Comparison of ENCODE assay signal across 14 cellular contexts in genomic region chr17:66834919-66835454, GRCh38. TPM values are rescaled to one million over a fixed set of nuclear protein-coding genes. Genes with fewer than 3 reads are reported as not detected.
DNase-seq lines count a peak whose midpoint lies in the region; TF ChIP-seq lines count a peak whose summit lies in the region.
"Had no signal": no experiment of that assay in that cellular context is flagged by ENCODE, and none has a peak within 500 bp of the region (broad histone marks: within the 10 kb centered on the region; RNA-seq: fewer than 3 reads in every experiment).

Gene CACNG5, plus strand, starts transcription at chr17:66835117. Its CDS starts 42,216 bp downstream, at chr17:66877333.

- H3F3A ChIP-seq in OCI-LY1 (ENCODE audit: insufficient read depth, low read length) = no peaks in the 10 kb centered on the region

- H3K27ac Mint-ChIP-seq in CD14-positive monocyte = no peak within 1 kb of the TSS
- H3K27ac Mint-ChIP-seq: activated T-cell treated with anti-CD3 and anti-CD28 coated beads, Interleukin-2, amount 50 U/mL, for 24 hours had no signal

- no peaks in the 10 kb centered on the region for H3K79me2 ChIP-seq in OCI-LY1 (ENCODE audit: insufficient read depth, low read length)

- H3K36me3 ChIP-seq in OCI-LY1 (ENCODE audit: insufficient read depth, low read length) = no peaks in the 10 kb centered on the region
- H3K36me3 ChIP-seq in testis (ENCODE audit: low read depth, missing control alignments) = no peaks in the 10 kb centered on the region
- H3K36me3 ChIP-seq: lower lobe of right lung had no signal

- H3K4me3 ChIP-seq in OCI-LY1 (ENCODE audit: low read depth, low read length, poor library complexity, severe bottlenecking) (peak within 1 kb of the TSS; percentile 43), iPS-11a (ENCODE audit: low read depth, low read length) (peak within 1 kb of the TSS; percentile 24), testis (peak within 1 kb of the TSS; percentile 38 to 43)
- H3K4me3 ChIP-seq: lower lobe of right lung had no signal

- peaks cover 2% of the 10 kb centered on the region for H3K4me1 Mint-ChIP-seq in CD14-positive monocyte

- H3K9ac ChIP-seq in OCI-LY1 (ENCODE audit: low read length) = no peak within 1 kb of the TSS

- intact Hi-C loops in testis (cut with DNase I; ENCODE audit: low total_unique reads) (no loop called here), CD14-positive monocyte (cut with micrococcal nuclease) (loop anchor here in 1 of 2 donors (5.0 kb wide), 1 partner anchor 53 kb away; no protein-coding TSS in a partner anchor)

- peaks cover 41 to 57% (median 42%) of the 10 kb centered on the region in 3 donors for H3K27me3 Mint-ChIP-seq in CD14-positive monocyte (ENCODE audit: low read depth in 3 of 3)

- TF ChIP-seq CTCF in OCI-LY1 (IDR thresholded peaks at IDR 0.05; ENCODE audit: low read length) (no peak), testis (IDR thresholded peaks at IDR 0.05) (no peak), CD14-positive monocyte (IDR thresholded peaks at IDR 0.05) (no peak)

- 4 to 10% methylated on average over 6 to 49 of the region's 57 CpGs for WGBS in testis, 2 donors

- no peaks in the 10 kb centered on the region for H3K9me2 ChIP-seq in OCI-LY1 (ENCODE audit: low read depth, low read length)

- peak within 1 kb of the TSS; percentile 59 for H3K4me2 ChIP-seq in OCI-LY1 (ENCODE audit: low read length)

- no peak for TF ChIP-seq POLR2A in testis (IDR thresholded peaks at IDR 0.05)

- H3K9me3 Mint-ChIP-seq in CD14-positive monocyte = peaks cover 0 to 3% (median 0%) of the 10 kb centered on the region in 7 donors
- H3K9me3 Mint-ChIP-seq: activated T-cell treated with anti-CD3 and anti-CD28 coated beads, Interleukin-2, amount 50 U/mL, for 24 hours had no signal

- no peak within 1 kb of the TSS for H2AFZ ChIP-seq in OCI-LY1 (ENCODE audit: low read length)

- H3K4me3 Mint-ChIP-seq in CD14-positive monocyte = peak within 1 kb of the TSS in 1 of 2 donors; percentile 65
- H3K4me3 Mint-ChIP-seq: activated T-cell treated with anti-CD3 and anti-CD28 coated beads, Interleukin-2, amount 50 U/mL, for 24 hours had no signal

- H3K27ac ChIP-seq in OCI-LY1 (ENCODE audit: low read depth, low read length, poor library complexity, severe bottlenecking) (no peak within 1 kb of the TSS), testis (no peak within 1 kb of the TSS)
- H3K27ac ChIP-seq: lower lobe of right lung had no signal

- H3K36me3 Mint-ChIP-seq in CD14-positive monocyte = no peaks in the 10 kb centered on the region

- H3K4me1 ChIP-seq in OCI-LY1 (ENCODE audit: insufficient read depth, low read length, severe bottlenecking) (peaks cover 7% of the 10 kb centered on the region), testis (no peaks in the 10 kb centered on the region)
- H3K4me1 ChIP-seq: lower lobe of right lung had no signal

- DNase-seq in NCI-H82 (lab: John Stamatoyannopoulos, UW) = peak; percentile 76
- no peak for DNase-seq in NCI-H82 treated with DMSO at 0.1 percent for 48 hours (lab: John Stamatoyannopoulos, UW; ENCODE audit: unreplicated experiment)
- DNase-seq in testis = peak; percentile 16
- DNase-seq in CD14-positive monocyte (ENCODE audit: low spot score) = no peak
- DNase-seq in UCSD-AML1 (lab: John Stamatoyannopoulos, UW; ENCODE audit: unreplicated experiment) = no peak
- no peak for DNase-seq in NCI-H2107 (lab: John Stamatoyannopoulos, UW)
- DNase-seq: activated T-cell treated with anti-CD3 and anti-CD28 coated beads, Interleukin-2, amount 50 U/mL, for 24 hours; AML-193; lower lobe of right lung; T-helper 9 cell had no signal

- no peaks in the 10 kb centered on the region for H4K20me1 ChIP-seq in OCI-LY1 (ENCODE audit: insufficient read depth, low read length)

- no peaks in the 10 kb centered on the region for H3K9me3 ChIP-seq in OCI-LY1 (ENCODE audit: low read length)
- no peaks in the 10 kb centered on the region for H3K9me3 ChIP-seq in testis
- H3K9me3 ChIP-seq: lower lobe of right lung had no signal

- H3K27me3 ChIP-seq in OCI-LY1 (ENCODE audit: insufficient read depth, low read length) (peaks cover 12% of the 10 kb centered on the region; the same call in 1 of the 2 replicates), testis (no peaks in the 10 kb centered on the region)

RNA-seq across cellular contexts. Expression of gene CACNG5, which starts in this region (rescaled TPM):
- total RNA-seq in testis = under 1 TPM in 1 of 2 donors, not detected in 1; 0.55 TPM
- polyA plus RNA-seq in testis (ENCODE audit: insufficient read depth, low read depth, low replicate concordance) = not detected
- not detected for polyA plus RNA-seq in CD14-positive monocyte
- total RNA-seq: bronchial epithelial cell, HT1080, lower lobe of right lung had no signal

Comparison
In these comparisons a context has a peak if more than half of its experiments do, and no peak if none do; other contexts are left out.
1. Peak in DNase-seq and H3K4me3 ChIP-seq in testis; RNA of the gene not detected or under 1 TPM.